In the genomic region with DNA sequence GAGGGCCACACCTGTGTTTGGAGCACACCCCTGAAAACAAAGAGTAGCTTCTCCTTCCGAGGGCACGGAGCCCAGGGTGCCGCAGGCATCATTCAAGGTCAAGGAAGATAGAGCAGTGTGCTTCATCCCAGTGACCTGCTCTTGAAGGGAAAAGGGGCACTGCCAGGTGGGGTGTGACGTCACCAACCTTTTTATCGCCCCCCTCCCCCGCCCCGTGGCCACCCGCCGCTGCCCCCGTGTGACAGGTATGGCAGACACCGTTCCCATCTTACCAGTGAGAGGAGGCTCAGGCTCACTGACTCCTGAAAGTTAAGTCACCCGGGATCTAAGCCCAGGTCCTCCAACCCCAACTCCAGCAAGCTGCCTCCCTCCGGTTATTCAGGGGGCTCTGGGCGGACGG, we compare ENCODE assay signal across 1 cellular context.
TF ChIP-seq lines count a peak whose summit lies in the region.

No MANE protein-coding gene starts in this region.

TF ChIP-seq in HepG2, 621 proteins besides CTCF, POLR2A, EP300 and RAD21 (continued from another document):
- TF ChIP-seq, protein P1, sequence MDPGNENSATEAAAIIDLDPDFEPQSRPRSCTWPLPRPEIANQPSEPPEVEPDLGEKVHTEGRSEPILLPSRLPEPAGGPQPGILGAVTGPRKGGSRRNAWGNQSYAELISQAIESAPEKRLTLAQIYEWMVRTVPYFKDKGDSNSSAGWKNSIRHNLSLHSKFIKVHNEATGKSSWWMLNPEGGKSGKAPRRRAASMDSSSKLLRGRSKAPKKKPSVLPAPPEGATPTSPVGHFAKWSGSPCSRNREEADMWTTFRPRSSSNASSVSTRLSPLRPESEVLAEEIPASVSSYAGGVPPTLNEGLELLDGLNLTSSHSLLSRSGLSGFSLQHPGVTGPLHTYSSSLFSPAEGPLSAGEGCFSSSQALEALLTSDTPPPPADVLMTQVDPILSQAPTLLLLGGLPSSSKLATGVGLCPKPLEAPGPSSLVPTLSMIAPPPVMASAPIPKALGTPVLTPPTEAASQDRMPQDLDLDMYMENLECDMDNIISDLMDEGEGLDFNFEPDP (CRISPR knock-in tag; conservative IDR thresholded peaks at IDR 0.05): no peak
- TF ChIP-seq ATF7-NPFF (CRISPR knock-in tag; IDR thresholded peaks at IDR 0.05; ENCODE audit: low read depth): no peak
- no peak for TF ChIP-seq SMARCE1 (IDR thresholded peaks at IDR 0.05; ENCODE audit: borderline replicate concordance)
- no peak for TF ChIP-seq ZNF362 (CRISPR knock-in tag; IDR thresholded peaks at IDR 0.05; ENCODE audit: borderline replicate concordance)
- TF ChIP-seq IKZF4 (CRISPR knock-in tag; IDR thresholded peaks at IDR 0.05; ENCODE audit: borderline replicate concordance, low read depth, not compliant biosample characterization): no peak
- no peak for TF ChIP-seq HMGA1 (CRISPR knock-in tag; conservative IDR thresholded peaks at IDR 0.05)
- TF ChIP-seq THRA (CRISPR knock-in tag; IDR thresholded peaks at IDR 0.05; ENCODE audit: borderline replicate concordance): no peak
- no peak for TF ChIP-seq TCF7L2 (IDR thresholded peaks at IDR 0.05; ENCODE audit: low read depth, low read length)
